ENCODE assay signal across 25 cellular contexts in genomic region chr1:70415882-70416281, GRCh38.
DNase-seq lines count a peak whose midpoint lies in the region; ATAC-seq and TF ChIP-seq lines count a peak whose summit lies in the region.
"Had no signal": no experiment of that assay in that cellular context is flagged by ENCODE, and none has a peak within 500 bp of the region (broad histone marks: within the 10 kb centered on the region; RNA-seq: fewer than 3 reads in every experiment).

No MANE protein-coding gene starts in this region.

- no peak for TF ChIP-seq CTCF in GM12865 (IDR thresholded peaks at IDR 0.05; ENCODE audit: insufficient read depth, low read depth, low read length, missing control alignments)

- peak; percentile 15 for ATAC-seq in GM19043 (IDR thresholded peaks at IDR 0.05; ENCODE audit: low read depth, unreplicated experiment)
- peak; percentile 20 for ATAC-seq in GM21723 (IDR thresholded peaks at IDR 0.05; ENCODE audit: unreplicated experiment)
- peak; percentile 17 for ATAC-seq in HG03103 (IDR thresholded peaks at IDR 0.05; ENCODE audit: low read depth, unreplicated experiment)
- ATAC-seq in GM19324 (IDR thresholded peaks at IDR 0.05; ENCODE audit: low FRiP score, unreplicated experiment) = no peak
- ATAC-seq in HG03159 (IDR thresholded peaks at IDR 0.05; ENCODE audit: unreplicated experiment) = no peak
- ATAC-seq: stimulated activated naive CD8-positive, alpha-beta T cell treated with anti-CD3 and anti-CD28 coated beads, Interleukin-15, amount 100 ng/mL, for 72 hours had no signal

- DNase-seq in GM12865 (ENCODE audit: low read depth) = peak; percentile 14
- no peak for DNase-seq in activated naive CD4-positive, alpha-beta T cell treated with anti-CD3 and anti-CD28 coated beads, Interleukin-2, amount 50 U/mL, for 16 hours
- no peak for DNase-seq in GOT3 (lab: John Stamatoyannopoulos, UW)
- DNase-seq: 8988T; activated CD4-positive, alpha-beta T cell treated with anti-CD3 and anti-CD28 coated beads for 48 hours; activated CD8-positive, alpha-beta memory T cell treated with anti-CD3 and anti-CD28 coated beads for 24 hours; activated gamma-delta T cell; dermis blood vessel endothelial cell; DMS79 treated with DMSO at 0.1 percent for 48 hours; KBM-7; mammary epithelial cell; MM.1S; NCI-H1417 treated with DMSO at 0.1 percent for 48 hours; NCI-H2081; ovary; Right ventricle myocardium superior; small intestine; stimulated activated CD8-positive, alpha-beta memory T cell treated with anti-CD3 and anti-CD28 coated beads, Interleukin-4, amount 100 ng/mL, for 48 hours; stimulated activated naive CD8-positive, alpha-beta T cell treated with anti-CD3 and anti-CD28 coated beads, Interleukin-15, amount 100 ng/mL, for 72 hours; uterus had no signal

- H3K4me3 ChIP-seq in GM12865 (ENCODE audit: low read depth, low read length) = no peak overlapping the region
- H3K4me3 ChIP-seq: ovary, uterus had no signal

Comparison
In these comparisons a context has a peak if more than half of its experiments do, and no peak if none do; other contexts are left out.
1. ATAC-seq: peak in GM19043 (single experiment), GM21723 (single experiment) and HG03103 (single experiment); none in GM19324 (single experiment) and HG03159 (single experiment).